ENCODE assay signal across 11 cellular contexts in the genomic region with DNA sequence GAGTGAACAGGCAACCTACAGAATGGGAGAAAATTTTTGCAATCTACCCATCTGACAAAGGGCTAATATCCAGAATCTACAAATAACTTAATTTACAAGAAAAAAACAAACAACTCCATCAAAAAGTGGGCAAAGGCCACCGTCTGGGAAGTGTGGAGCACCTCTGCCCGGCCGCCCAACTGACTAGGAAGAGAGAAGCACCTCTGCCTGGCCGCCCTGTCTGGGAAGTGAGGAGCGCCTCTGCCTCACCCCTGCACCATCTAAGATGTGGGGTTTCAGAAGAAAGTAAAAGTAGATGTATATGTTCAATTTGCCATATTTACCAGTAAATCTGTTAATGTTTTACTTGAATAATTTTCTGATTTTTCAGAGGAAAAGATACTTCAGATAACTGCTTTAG.
"Had no signal": no experiment of that assay in that cellular context is flagged by ENCODE, and none has a peak within 500 bp of the region (broad histone marks: within the 10 kb centered on the region; RNA-seq: fewer than 3 reads in every experiment).

No MANE protein-coding gene starts in this region.

- H3K36me3 ChIP-seq: adrenal gland, ascending aorta, brain microvascular endothelial cell, breast epithelium, cardiac muscle cell had no signal

- ATAC-seq: activated naive CD4-positive, alpha-beta T cell treated with anti-CD3 and anti-CD28 coated beads, Interleukin-2, amount 50 U/mL, for 72 hours; activated naive CD8-positive, alpha-beta T cell treated with anti-CD3 and anti-CD28 coated beads, Interleukin-2, amount 50 U/mL, for 24 hours; activated T-cell treated with anti-CD3 and anti-CD28 coated beads, Interleukin-2, amount 50 U/mL, for 4 hours; activated T-cell treated with anti-CD3 and anti-CD28 coated beads, Interleukin-2, amount 50 U/mL, for 72 hours; activated T-helper 17 cell treated with anti-CD3 and anti-CD28 coated beads, Interleukin-2, amount 50 U/mL, for 72 hours; body of pancreas had no signal

- H3K27me3 ChIP-seq: adrenal gland, ascending aorta, body of pancreas, brain microvascular endothelial cell, breast epithelium, cardiac muscle cell had no signal

- H3K4me3 ChIP-seq: adrenal gland, ascending aorta, body of pancreas, breast epithelium, cardiac muscle cell had no signal

- H3K4me1 ChIP-seq: adrenal gland, ascending aorta, body of pancreas, breast epithelium had no signal

- H3K9me3 ChIP-seq: adrenal gland, ascending aorta, body of pancreas had no signal
